10 cellular contexts compared by ENCODE assay signal in genomic region chr13:88979465-88980180, GRCh38.
A peak's percentile ranks its signal among the peaks of the same experiment; 100 is the strongest.
DNase-seq lines count a peak whose midpoint lies in the region; ATAC-seq, FAIRE-seq and TF ChIP-seq lines count a peak whose summit lies in the region.
"Had no signal": no experiment of that assay in that cellular context is flagged by ENCODE, and none has a peak within 500 bp of the region (broad histone marks: within the 10 kb centered on the region; RNA-seq: fewer than 3 reads in every experiment).

No MANE protein-coding gene starts in this region.

- DNase-seq in activated CD8-positive, alpha-beta T cell treated with anti-CD3 and anti-CD28 coated beads for 36 hours = no peak
- DNase-seq in activated CD8-positive, alpha-beta T cell treated with anti-CD3 and anti-CD28 coated beads, Interleukin-2, amount 10 ng/mL, durations not matched to agents 7 days and 5 days = no peak
- DNase-seq in LNCaP clone FGC (ENCODE audit: low read depth) (peak; percentile 23), fibroblast of pulmonary artery (ENCODE audit: low read depth) (peak; percentile 11), dermis blood vessel endothelial cell (no peak), GM19239 (ENCODE audit: insufficient read length, low spot score) (no peak)
- no peak for DNase-seq in stimulated activated effector memory CD8-positive, alpha-beta T cell treated with anti-CD3 and anti-CD28 coated beads, Interleukin-12 subunit alpha, Interleukin-12 subunit beta, amount 100 ng/mL, for 72 hours (ENCODE audit: low spot score in 2 of 2)

- H3K9me3 Mint-ChIP-seq in activated CD8-positive, alpha-beta T cell treated with anti-CD3 and anti-CD28 coated beads for 36 hours = peaks cover 4% of the 10 kb centered on the region
- peaks cover 1% of the 10 kb centered on the region for H3K9me3 Mint-ChIP-seq in activated CD8-positive, alpha-beta T cell treated with anti-CD3 and anti-CD28 coated beads, Interleukin-2, amount 10 ng/mL, durations not matched to agents 7 days and 5 days (ENCODE audit: insufficient read depth)
- peaks cover 5% of the 10 kb centered on the region for H3K9me3 Mint-ChIP-seq in stimulated activated effector memory CD8-positive, alpha-beta T cell treated with anti-CD3 and anti-CD28 coated beads, Interleukin-12 subunit alpha, Interleukin-12 subunit beta, amount 100 ng/mL, for 72 hours

- CTCF ChIA-PET in activated CD8-positive, alpha-beta T cell treated with anti-CD3 and anti-CD28 coated beads for 36 hours (lab: Charles Lee) = no interaction called here
- CTCF ChIA-PET in activated CD8-positive, alpha-beta T cell treated with anti-CD3 and anti-CD28 coated beads, Interleukin-2, amount 10 ng/mL, durations not matched to agents 7 days and 5 days (lab: Charles Lee) = no interaction called here

- TF ChIP-seq CTCF in activated CD8-positive, alpha-beta T cell treated with anti-CD3 and anti-CD28 coated beads for 36 hours (IDR thresholded peaks at IDR 0.05) = no peak
- TF ChIP-seq CTCF in LNCaP clone FGC (IDR thresholded peaks at IDR 0.05; ENCODE audit: control insufficient read depth, extremely low read depth, insufficient read depth) = peak; percentile 37
- no peak for TF ChIP-seq CTCF in fibroblast of pulmonary artery (IDR thresholded peaks at IDR 0.05; ENCODE audit: low read length, missing control alignments)

- peak; percentile 49 for ATAC-seq in activated CD8-positive, alpha-beta T cell treated with anti-CD3 and anti-CD28 coated beads for 36 hours
- no peak for ATAC-seq in activated CD8-positive, alpha-beta T cell treated with anti-CD3 and anti-CD28 coated beads, Interleukin-2, amount 10 ng/mL, durations not matched to agents 7 days and 5 days
- ATAC-seq in stimulated activated effector memory CD8-positive, alpha-beta T cell treated with anti-CD3 and anti-CD28 coated beads, Interleukin-12 subunit alpha, Interleukin-12 subunit beta, amount 100 ng/mL, for 72 hours = peak; percentile 60
- ATAC-seq in HG02981 (IDR thresholded peaks at IDR 0.05; ENCODE audit: unreplicated experiment) = no peak

- H3K4me3 ChIP-seq in LNCaP clone FGC (ENCODE audit: low read depth, low read length) (no peak overlapping the region), fibroblast of pulmonary artery (replicated peaks; ENCODE audit: low read depth, low read length) (no peak overlapping the region)

- H3K4me3 Mint-ChIP-seq in activated CD8-positive, alpha-beta T cell treated with anti-CD3 and anti-CD28 coated beads for 36 hours = no peak overlapping the region
- no peak overlapping the region for H3K4me3 Mint-ChIP-seq in activated CD8-positive, alpha-beta T cell treated with anti-CD3 and anti-CD28 coated beads, Interleukin-2, amount 10 ng/mL, durations not matched to agents 7 days and 5 days
- no peak overlapping the region for H3K4me3 Mint-ChIP-seq in stimulated activated effector memory CD8-positive, alpha-beta T cell treated with anti-CD3 and anti-CD28 coated beads, Interleukin-12 subunit alpha, Interleukin-12 subunit beta, amount 100 ng/mL, for 72 hours
- H3K4me3 Mint-ChIP-seq: B cell had no signal

- H3K27me3 Mint-ChIP-seq in activated CD8-positive, alpha-beta T cell treated with anti-CD3 and anti-CD28 coated beads for 36 hours = no peaks in the 10 kb centered on the region
- no peaks in the 10 kb centered on the region for H3K27me3 Mint-ChIP-seq in activated CD8-positive, alpha-beta T cell treated with anti-CD3 and anti-CD28 coated beads, Interleukin-2, amount 10 ng/mL, durations not matched to agents 7 days and 5 days (ENCODE audit: low read depth)
- H3K27me3 Mint-ChIP-seq: B cell had no signal

- H3K4me1 Mint-ChIP-seq in activated CD8-positive, alpha-beta T cell treated with anti-CD3 and anti-CD28 coated beads for 36 hours (ENCODE audit: low read depth) = no peaks in the 10 kb centered on the region
- H3K4me1 Mint-ChIP-seq in activated CD8-positive, alpha-beta T cell treated with anti-CD3 and anti-CD28 coated beads, Interleukin-2, amount 10 ng/mL, durations not matched to agents 7 days and 5 days (ENCODE audit: low read depth) = no peaks in the 10 kb centered on the region
- H3K4me1 Mint-ChIP-seq in stimulated activated effector memory CD8-positive, alpha-beta T cell treated with anti-CD3 and anti-CD28 coated beads, Interleukin-12 subunit alpha, Interleukin-12 subunit beta, amount 100 ng/mL, for 72 hours = no peaks in the 10 kb centered on the region
- H3K4me1 Mint-ChIP-seq: B cell had no signal

- no peak overlapping the region for H3K27ac Mint-ChIP-seq in activated CD8-positive, alpha-beta T cell treated with anti-CD3 and anti-CD28 coated beads for 36 hours
- H3K27ac Mint-ChIP-seq in activated CD8-positive, alpha-beta T cell treated with anti-CD3 and anti-CD28 coated beads, Interleukin-2, amount 10 ng/mL, durations not matched to agents 7 days and 5 days = no peak overlapping the region
- no peak overlapping the region for H3K27ac Mint-ChIP-seq in stimulated activated effector memory CD8-positive, alpha-beta T cell treated with anti-CD3 and anti-CD28 coated beads, Interleukin-12 subunit alpha, Interleukin-12 subunit beta, amount 100 ng/mL, for 72 hours
- H3K27ac Mint-ChIP-seq: B cell had no signal

- POLR2A ChIA-PET in activated CD8-positive, alpha-beta T cell treated with anti-CD3 and anti-CD28 coated beads for 36 hours (lab: Charles Lee) = no interaction called here
- POLR2A ChIA-PET in activated CD8-positive, alpha-beta T cell treated with anti-CD3 and anti-CD28 coated beads, Interleukin-2, amount 10 ng/mL, durations not matched to agents 7 days and 5 days (lab: Charles Lee) = no interaction called here

- FAIRE-seq in GM19239 (lab: Jason Lieb, UNC) = no peak
- FAIRE-seq: islet of Langerhans had no signal

- intact Hi-C loops in activated CD8-positive, alpha-beta T cell treated with anti-CD3 and anti-CD28 coated beads for 36 hours (cut with micrococcal nuclease) = no loop called here

- H3K36me3 Mint-ChIP-seq in activated CD8-positive, alpha-beta T cell treated with anti-CD3 and anti-CD28 coated beads for 36 hours (ENCODE audit: low read depth) = no peaks in the 10 kb centered on the region
- no peaks in the 10 kb centered on the region for H3K36me3 Mint-ChIP-seq in activated CD8-positive, alpha-beta T cell treated with anti-CD3 and anti-CD28 coated beads, Interleukin-2, amount 10 ng/mL, durations not matched to agents 7 days and 5 days (ENCODE audit: low read depth)
- H3K36me3 Mint-ChIP-seq in stimulated activated effector memory CD8-positive, alpha-beta T cell treated with anti-CD3 and anti-CD28 coated beads, Interleukin-12 subunit alpha, Interleukin-12 subunit beta, amount 100 ng/mL, for 72 hours = no peaks in the 10 kb centered on the region

Comparison
In these comparisons a context has a peak if more than half of its experiments do, and no peak if none do; other contexts are left out.
1. ATAC-seq: peak in activated CD8-positive, alpha-beta T cell treated with anti-CD3 and anti-CD28 coated beads for 36 hours (single experiment) and stimulated activated effector memory CD8-positive, alpha-beta T cell treated with anti-CD3 and anti-CD28 coated beads, Interleukin-12 subunit alpha, Interleukin-12 subunit beta, amount 100 ng/mL, for 72 hours (single experiment); none in activated CD8-positive, alpha-beta T cell treated with anti-CD3 and anti-CD28 coated beads, Interleukin-2, amount 10 ng/mL, durations not matched to agents 7 days and 5 days (single experiment) and HG02981 (single experiment).
2. DNase-seq: peak in LNCaP clone FGC (single experiment) and fibroblast of pulmonary artery (single experiment); none in activated CD8-positive, alpha-beta T cell treated with anti-CD3 and anti-CD28 coated beads for 36 hours (single experiment), activated CD8-positive, alpha-beta T cell treated with anti-CD3 and anti-CD28 coated beads, Interleukin-2, amount 10 ng/mL, durations not matched to agents 7 days and 5 days (single experiment), stimulated activated effector memory CD8-positive, alpha-beta T cell treated with anti-CD3 and anti-CD28 coated beads, Interleukin-12 subunit alpha, Interleukin-12 subunit beta, amount 100 ng/mL, for 72 hours (0 of 2), dermis blood vessel endothelial cell (single experiment) and GM19239 (single experiment).